Comparison of ENCODE assay signal across 1 cellular context in genomic region chr20:297098-297924, GRCh38.
TF ChIP-seq lines count a peak whose summit lies in the region.

A gene with protein sequence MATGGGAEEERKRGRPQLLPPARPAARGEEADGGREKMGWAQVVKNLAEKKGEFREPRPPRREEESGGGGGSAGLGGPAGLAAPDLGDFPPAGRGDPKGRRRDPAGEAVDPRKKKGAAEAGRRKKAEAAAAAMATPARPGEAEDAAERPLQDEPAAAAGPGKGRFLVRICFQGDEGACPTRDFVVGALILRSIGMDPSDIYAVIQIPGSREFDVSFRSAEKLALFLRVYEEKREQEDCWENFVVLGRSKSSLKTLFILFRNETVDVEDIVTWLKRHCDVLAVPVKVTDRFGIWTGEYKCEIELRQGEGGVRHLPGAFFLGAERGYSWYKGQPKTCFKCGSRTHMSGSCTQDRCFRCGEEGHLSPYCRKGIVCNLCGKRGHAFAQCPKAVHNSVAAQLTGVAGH (plus strand): TSS chr20:297570. CDS start chr20:297587, 17 bp downstream.

TF ChIP-seq in HEK293, 187 proteins besides CTCF, POLR2A, EP300 and RAD21 (continued from another document and continues in another):
- TF ChIP-seq, protein P1, sequence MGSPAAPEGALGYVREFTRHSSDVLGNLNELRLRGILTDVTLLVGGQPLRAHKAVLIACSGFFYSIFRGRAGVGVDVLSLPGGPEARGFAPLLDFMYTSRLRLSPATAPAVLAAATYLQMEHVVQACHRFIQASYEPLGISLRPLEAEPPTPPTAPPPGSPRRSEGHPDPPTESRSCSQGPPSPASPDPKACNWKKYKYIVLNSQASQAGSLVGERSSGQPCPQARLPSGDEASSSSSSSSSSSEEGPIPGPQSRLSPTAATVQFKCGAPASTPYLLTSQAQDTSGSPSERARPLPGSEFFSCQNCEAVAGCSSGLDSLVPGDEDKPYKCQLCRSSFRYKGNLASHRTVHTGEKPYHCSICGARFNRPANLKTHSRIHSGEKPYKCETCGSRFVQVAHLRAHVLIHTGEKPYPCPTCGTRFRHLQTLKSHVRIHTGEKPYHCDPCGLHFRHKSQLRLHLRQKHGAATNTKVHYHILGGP (tag by site-specific recombination; IDR thresholded peaks at IDR 0.05) = no peak
- TF ChIP-seq ZFP3 (tag by site-specific recombination; IDR thresholded peaks at IDR 0.05; ENCODE audit: low read depth) = no peak
- TF ChIP-seq ZNF302 (tag by site-specific recombination; IDR thresholded peaks at IDR 0.05; ENCODE audit: low read depth) = no peak
- peak; percentile 70 for TF ChIP-seq ZBTB44 (tag by site-specific recombination; IDR thresholded peaks at IDR 0.05)
- TF ChIP-seq ZNF837 (tag by site-specific recombination; IDR thresholded peaks at IDR 0.05) = no peak
- TF ChIP-seq KLF16 (tag by site-specific recombination; IDR thresholded peaks at IDR 0.05) = peak; percentile 45; the same call in 1 of the 2 replicates
- no peak for TF ChIP-seq ZNF830 (tag by site-specific recombination; IDR thresholded peaks at IDR 0.05; ENCODE audit: low read depth)
- no peak for TF ChIP-seq ZNF548 (tag by site-specific recombination; IDR thresholded peaks at IDR 0.05)
- TF ChIP-seq SP2 (tag by site-specific recombination; IDR thresholded peaks at IDR 0.05) = peak; percentile 93
- TF ChIP-seq ZNF670 (tag by site-specific recombination; IDR thresholded peaks at IDR 0.05; ENCODE audit: low read depth) = no peak
- peak; percentile 55; the same call in 1 of the 2 replicates for TF ChIP-seq ZSCAN5A (tag by site-specific recombination; IDR thresholded peaks at IDR 0.05)
- peak; percentile 94 for TF ChIP-seq IKZF3 (tag by site-specific recombination; IDR thresholded peaks at IDR 0.05)
- TF ChIP-seq ZNF660 (tag by site-specific recombination; IDR thresholded peaks at IDR 0.05) = peak; percentile 69
- TF ChIP-seq, protein P2, sequence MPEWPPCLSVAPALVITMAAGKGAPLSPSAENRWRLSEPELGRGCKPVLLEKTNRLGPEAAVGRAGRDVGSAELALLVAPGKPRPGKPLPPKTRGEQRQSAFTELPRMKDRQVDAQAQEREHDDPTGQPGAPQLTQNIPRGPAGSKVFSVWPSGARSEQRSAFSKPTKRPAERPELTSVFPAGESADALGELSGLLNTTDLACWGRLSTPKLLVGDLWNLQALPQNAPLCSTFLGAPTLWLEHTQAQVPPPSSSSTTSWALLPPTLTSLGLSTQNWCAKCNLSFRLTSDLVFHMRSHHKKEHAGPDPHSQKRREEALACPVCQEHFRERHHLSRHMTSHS (tag by site-specific recombination; IDR thresholded peaks at IDR 0.05) = no peak
- TF ChIP-seq, protein P3, sequence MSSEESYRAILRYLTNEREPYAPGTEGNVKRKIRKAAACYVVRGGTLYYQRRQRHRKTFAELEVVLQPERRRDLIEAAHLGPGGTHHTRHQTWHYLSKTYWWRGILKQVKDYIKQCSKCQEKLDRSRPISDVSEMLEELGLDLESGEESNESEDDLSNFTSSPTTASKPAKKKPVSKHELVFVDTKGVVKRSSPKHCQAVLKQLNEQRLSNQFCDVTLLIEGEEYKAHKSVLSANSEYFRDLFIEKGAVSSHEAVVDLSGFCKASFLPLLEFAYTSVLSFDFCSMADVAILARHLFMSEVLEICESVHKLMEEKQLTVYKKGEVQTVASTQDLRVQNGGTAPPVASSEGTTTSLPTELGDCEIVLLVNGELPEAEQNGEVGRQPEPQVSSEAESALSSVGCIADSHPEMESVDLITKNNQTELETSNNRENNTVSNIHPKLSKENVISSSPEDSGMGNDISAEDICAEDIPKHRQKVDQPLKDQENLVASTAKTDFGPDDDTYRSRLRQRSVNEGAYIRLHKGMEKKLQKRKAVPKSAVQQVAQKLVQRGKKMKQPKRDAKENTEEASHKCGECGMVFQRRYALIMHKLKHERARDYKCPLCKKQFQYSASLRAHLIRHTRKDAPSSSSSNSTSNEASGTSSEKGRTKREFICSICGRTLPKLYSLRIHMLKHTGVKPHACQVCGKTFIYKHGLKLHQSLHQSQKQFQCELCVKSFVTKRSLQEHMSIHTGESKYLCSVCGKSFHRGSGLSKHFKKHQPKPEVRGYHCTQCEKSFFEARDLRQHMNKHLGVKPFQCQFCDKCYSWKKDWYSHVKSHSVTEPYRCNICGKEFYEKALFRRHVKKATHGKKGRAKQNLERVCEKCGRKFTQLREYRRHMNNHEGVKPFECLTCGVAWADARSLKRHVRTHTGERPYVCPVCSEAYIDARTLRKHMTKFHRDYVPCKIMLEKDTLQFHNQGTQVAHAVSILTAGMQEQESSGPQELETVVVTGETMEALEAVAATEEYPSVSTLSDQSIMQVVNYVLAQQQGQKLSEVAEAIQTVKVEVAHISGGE (tag by site-specific recombination; conservative IDR thresholded peaks at IDR 0.05; ENCODE audit: low read depth) = peak; percentile 63
- peak; percentile 88 for TF ChIP-seq HIC1 (tag by site-specific recombination; IDR thresholded peaks at IDR 0.05)
- TF ChIP-seq GLIS1 (tag by site-specific recombination; IDR thresholded peaks at IDR 0.05) = peak; percentile 95
- TF ChIP-seq, protein P4, sequence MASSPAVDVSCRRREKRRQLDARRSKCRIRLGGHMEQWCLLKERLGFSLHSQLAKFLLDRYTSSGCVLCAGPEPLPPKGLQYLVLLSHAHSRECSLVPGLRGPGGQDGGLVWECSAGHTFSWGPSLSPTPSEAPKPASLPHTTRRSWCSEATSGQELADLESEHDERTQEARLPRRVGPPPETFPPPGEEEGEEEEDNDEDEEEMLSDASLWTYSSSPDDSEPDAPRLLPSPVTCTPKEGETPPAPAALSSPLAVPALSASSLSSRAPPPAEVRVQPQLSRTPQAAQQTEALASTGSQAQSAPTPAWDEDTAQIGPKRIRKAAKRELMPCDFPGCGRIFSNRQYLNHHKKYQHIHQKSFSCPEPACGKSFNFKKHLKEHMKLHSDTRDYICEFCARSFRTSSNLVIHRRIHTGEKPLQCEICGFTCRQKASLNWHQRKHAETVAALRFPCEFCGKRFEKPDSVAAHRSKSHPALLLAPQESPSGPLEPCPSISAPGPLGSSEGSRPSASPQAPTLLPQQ (tag by site-specific recombination; IDR thresholded peaks at IDR 0.05) = peak; percentile 80
- TF ChIP-seq MYNN (tag by site-specific recombination; IDR thresholded peaks at IDR 0.05; ENCODE audit: borderline replicate concordance) = no peak
- TF ChIP-seq, protein P5, sequence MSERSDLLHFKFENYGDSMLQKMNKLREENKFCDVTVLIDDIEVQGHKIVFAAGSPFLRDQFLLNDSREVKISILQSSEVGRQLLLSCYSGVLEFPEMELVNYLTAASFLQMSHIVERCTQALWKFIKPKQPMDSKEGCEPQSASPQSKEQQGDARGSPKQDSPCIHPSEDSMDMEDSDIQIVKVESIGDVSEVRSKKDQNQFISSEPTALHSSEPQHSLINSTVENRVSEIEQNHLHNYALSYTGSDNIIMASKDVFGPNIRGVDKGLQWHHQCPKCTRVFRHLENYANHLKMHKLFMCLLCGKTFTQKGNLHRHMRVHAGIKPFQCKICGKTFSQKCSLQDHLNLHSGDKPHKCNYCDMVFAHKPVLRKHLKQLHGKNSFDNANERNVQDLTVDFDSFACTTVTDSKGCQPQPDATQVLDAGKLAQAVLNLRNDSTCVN (tag by site-specific recombination; optimal IDR thresholded peaks at IDR 0.05) = peak; percentile 91
- no peak for TF ChIP-seq ZNF239 (tag by site-specific recombination; IDR thresholded peaks at IDR 0.05)
- no peak for TF ChIP-seq ZNF658 (tag by site-specific recombination; IDR thresholded peaks at IDR 0.05)
- 0 out of 2 replicates have a peak, but pooled peaks have one; percentile 48 for TF ChIP-seq TRIM28 (IDR thresholded peaks at IDR 0.05; ENCODE audit: borderline replicate concordance, low read length)
- no peak for TF ChIP-seq ZBTB48 (tag by site-specific recombination; IDR thresholded peaks at IDR 0.05)
- TF ChIP-seq KLF7 (tag by site-specific recombination; IDR thresholded peaks at IDR 0.05; ENCODE audit: borderline replicate concordance) = peak; percentile 69; the same call in 1 of the 2 replicates
- TF ChIP-seq ZNF654 (tag by site-specific recombination; IDR thresholded peaks at IDR 0.05; ENCODE audit: low read depth) = no peak
- peak; percentile 86 for TF ChIP-seq FEZF1 (tag by site-specific recombination; IDR thresholded peaks at IDR 0.05)
- peak; percentile 49; the same call in 1 of the 2 replicates for TF ChIP-seq ZNF184 (tag by site-specific recombination; IDR thresholded peaks at IDR 0.05)
- TF ChIP-seq ZNF707 (tag by site-specific recombination; IDR thresholded peaks at IDR 0.05) = no peak
- TF ChIP-seq ZNF777 (tag by site-specific recombination; IDR thresholded peaks at IDR 0.05; ENCODE audit: borderline replicate concordance) = no peak
- TF ChIP-seq ZNF157 (tag by site-specific recombination; IDR thresholded peaks at IDR 0.05) = no peak
- no peak for TF ChIP-seq ZNF266 (tag by site-specific recombination; IDR thresholded peaks at IDR 0.05; ENCODE audit: low read depth)
- no peak for TF ChIP-seq SCRT1 (tag by site-specific recombination; IDR thresholded peaks at IDR 0.05; ENCODE audit: borderline replicate concordance)
- TF ChIP-seq ZNF645 (tag by site-specific recombination; IDR thresholded peaks at IDR 0.05) = no peak
- TF ChIP-seq ZNF169 (tag by site-specific recombination; IDR thresholded peaks at IDR 0.05) = no peak
- no peak for TF ChIP-seq ZNF791 (tag by site-specific recombination; IDR thresholded peaks at IDR 0.05)
- TF ChIP-seq ZNF776 (tag by site-specific recombination; IDR thresholded peaks at IDR 0.05; ENCODE audit: borderline replicate concordance) = no peak
- peak; percentile 92 for TF ChIP-seq ZBTB17 (tag by site-specific recombination; IDR thresholded peaks at IDR 0.05)
- TF ChIP-seq, protein P6, sequence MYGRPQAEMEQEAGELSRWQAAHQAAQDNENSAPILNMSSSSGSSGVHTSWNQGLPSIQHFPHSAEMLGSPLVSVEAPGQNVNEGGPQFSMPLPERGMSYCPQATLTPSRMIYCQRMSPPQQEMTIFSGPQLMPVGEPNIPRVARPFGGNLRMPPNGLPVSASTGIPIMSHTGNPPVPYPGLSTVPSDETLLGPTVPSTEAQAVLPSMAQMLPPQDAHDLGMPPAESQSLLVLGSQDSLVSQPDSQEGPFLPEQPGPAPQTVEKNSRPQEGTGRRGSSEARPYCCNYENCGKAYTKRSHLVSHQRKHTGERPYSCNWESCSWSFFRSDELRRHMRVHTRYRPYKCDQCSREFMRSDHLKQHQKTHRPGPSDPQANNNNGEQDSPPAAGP (tag by site-specific recombination; IDR thresholded peaks at IDR 0.05) = peak; percentile 74; the same call in 1 of the 2 replicates
- no peak for TF ChIP-seq ZNF114 (tag by site-specific recombination; IDR thresholded peaks at IDR 0.05)
- TF ChIP-seq, protein P7, sequence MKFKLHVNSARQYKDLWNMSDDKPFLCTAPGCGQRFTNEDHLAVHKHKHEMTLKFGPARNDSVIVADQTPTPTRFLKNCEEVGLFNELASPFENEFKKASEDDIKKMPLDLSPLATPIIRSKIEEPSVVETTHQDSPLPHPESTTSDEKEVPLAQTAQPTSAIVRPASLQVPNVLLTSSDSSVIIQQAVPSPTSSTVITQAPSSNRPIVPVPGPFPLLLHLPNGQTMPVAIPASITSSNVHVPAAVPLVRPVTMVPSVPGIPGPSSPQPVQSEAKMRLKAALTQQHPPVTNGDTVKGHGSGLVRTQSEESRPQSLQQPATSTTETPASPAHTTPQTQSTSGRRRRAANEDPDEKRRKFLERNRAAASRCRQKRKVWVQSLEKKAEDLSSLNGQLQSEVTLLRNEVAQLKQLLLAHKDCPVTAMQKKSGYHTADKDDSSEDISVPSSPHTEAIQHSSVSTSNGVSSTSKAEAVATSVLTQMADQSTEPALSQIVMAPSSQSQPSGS (tag by site-specific recombination; IDR thresholded peaks at IDR 0.05; ENCODE audit: low read depth) = no peak
- TF ChIP-seq ZNF571 (tag by site-specific recombination; IDR thresholded peaks at IDR 0.05) = no peak
